In genomic region chr20:25220021-25220730, GRCh38 we compare ENCODE assay signal across 12 cellular contexts. TPM values are rescaled to one million over a fixed set of nuclear protein-coding genes. Genes with fewer than 3 reads are reported as not detected.
DNase-seq lines count a peak whose midpoint lies in the region; ATAC-seq, FAIRE-seq and TF ChIP-seq lines count a peak whose summit lies in the region.
"Had no signal": no experiment of that assay in that cellular context is flagged by ENCODE, and none has a peak within 500 bp of the region (broad histone marks: within the 10 kb centered on the region; RNA-seq: fewer than 3 reads in every experiment).

No MANE protein-coding gene starts in this region.

- H3K56ac ChIP-seq in IMR-90 (ENCODE audit: extremely low read depth, insufficient read depth, low read length) (no peak overlapping the region), mesendoderm (ENCODE audit: low read length) (no peak overlapping the region)

- H2BK15ac ChIP-seq in IMR-90 (ENCODE audit: low read depth, low read length) (no peak overlapping the region), mesendoderm (replicated peaks; ENCODE audit: low read depth) (no peak overlapping the region)

- H3K79me1 ChIP-seq in IMR-90 (ENCODE audit: low read depth in 1 of 2, low read length in 2 of 2) (peaks cover 0 to 9% of the 10 kb centered on the region in 2 experiments; a peak in 2 of 4 replicates), mesendoderm (ENCODE audit: low read length) (no peaks in the 10 kb centered on the region)

- no peak for FAIRE-seq in K562 (lab: Jason Lieb, UNC)
- FAIRE-seq: GM19239 had no signal

- H3K18ac ChIP-seq in IMR-90 (ENCODE audit: low read depth, low read length) = no peak overlapping the region
- no peak overlapping the region for H3K18ac ChIP-seq in mesendoderm (ENCODE audit: low read length)

- H3K27ac ChIP-seq in IMR-90 (ENCODE audit: insufficient read depth, low read length) (no peak overlapping the region), K562 (ENCODE audit: extremely low read depth, low read depth, low read length) (no peak overlapping the region), prostate gland (peak overlapping the region; percentile 61 to 68), mesendoderm (ENCODE audit: low read depth, low read length) (no peak overlapping the region)

- POLR2A ChIA-PET in IMR-90 (lab: Charles Lee; ENCODE audit: unreplicated experiment) (no interaction called here), K562 (lab: Yijun Ruan, JAX) (interaction anchor here (0.6 kb wide), 1 partner anchor 26 kb away, joined by 4 read pairs; no protein-coding TSS in a partner anchor)

- peak; percentile 17 for DNase-seq in NK-92 treated with Interleukin-12 subunit alpha and Interleukin-12 subunit beta, amount 100 ng/mL, for 24 hours (lab: John Stamatoyannopoulos, UW)
- DNase-seq in NK-92 (lab: John Stamatoyannopoulos, UW; ENCODE audit: unreplicated experiment) = no peak
- DNase-seq in IMR-90 = no peak
- DNase-seq in K562 (ENCODE audit: extremely low read depth in 1 of 4, low spot score in 3 of 4) = peak in 2 of 4 experiments; percentile 15 to 25
- no peak for DNase-seq in prostate gland (ENCODE audit: low spot score)
- no peak for DNase-seq in natural killer cell treated with Interleukin-12 subunit alpha and Interleukin-12 subunit beta and Interleukin-15 and Interleukin-18, amount 100 ng/mL, for 72 hours (ENCODE audit: low spot score)
- DNase-seq in mesendoderm = no peak
- no peak for DNase-seq in C1 segment of cervical spinal cord (lab: John Stamatoyannopoulos, UW)

- TF ChIP-seq CTCF in IMR-90 (conservative IDR thresholded peaks at IDR 0.05; ENCODE audit: low read depth, low read length) (peak; percentile 12; the same call in 1 of the 2 replicates), K562 (IDR thresholded peaks at IDR 0.05 in 2 of 3, conservative IDR thresholded peaks at IDR 0.05 in 1 of 3; ENCODE audit: insufficient read depth in 2 of 3, low read depth in 1 of 3, low read length in 3 of 3) (peak; percentile 22 to 30 (median 23); a peak in 3 of 6 replicates), prostate gland (IDR thresholded peaks at IDR 0.05) (no peak)

- TF ChIP-seq POLR2A in IMR-90 (IDR thresholded peaks at IDR 0.05; ENCODE audit: low read depth, low read length) (no peak), K562 (conservative IDR thresholded peaks at IDR 0.05) (no peak), prostate gland (IDR thresholded peaks at IDR 0.05) (no peak)

- H3K9me3 ChIP-seq in IMR-90 (ENCODE audit: control insufficient read depth, insufficient read depth, low read length) = no peaks in the 10 kb centered on the region
- H3K9me3 ChIP-seq in K562 (replicated peaks; ENCODE audit: control insufficient read depth, insufficient read depth, low read depth, low read length) = no peaks in the 10 kb centered on the region
- no peaks in the 10 kb centered on the region for H3K9me3 ChIP-seq in prostate gland

- H3K4me1 Mint-ChIP-seq in natural killer cell treated with Interleukin-12 subunit alpha and Interleukin-12 subunit beta and Interleukin-15 and Interleukin-18, amount 100 ng/mL, for 72 hours (ENCODE audit: low read depth in 2 of 2) = no peaks in the 10 kb centered on the region
- H3K4me1 Mint-ChIP-seq: activated naive CD4-positive, alpha-beta T cell treated with anti-CD3 and anti-CD28 coated beads, Interleukin-2, amount 50 U/mL, for 24 hours had no signal

- peaks cover 21% of the 10 kb centered on the region for H3K36me3 ChIP-seq in IMR-90 (ENCODE audit: control insufficient read depth, insufficient read depth, low read length)
- peaks cover 7% of the 10 kb centered on the region; the same call in 2 of the 3 replicates for H3K36me3 ChIP-seq in K562 (ENCODE audit: control insufficient read depth, insufficient read depth, low read length)
- H3K36me3 ChIP-seq in prostate gland = peaks cover 4 to 6% of the 10 kb centered on the region in 2 donors
- H3K36me3 ChIP-seq in mesendoderm (ENCODE audit: control insufficient read depth, insufficient read depth, low read length) = no peaks in the 10 kb centered on the region

- WGBS in IMR-90 (ENCODE audit: extremely low coverage in 2 of 2, insufficient read length in 1 of 2), 2 experiments = 60% methylated on average over 1 of the region's 16 CpGs; no CpG with 5 or more reads in 1 of the 2 experiments
- WGBS in K562 (ENCODE audit: insufficient coverage, low coverage, missing lambda C conversion rate) = 82% methylated on average over 10 of the region's 16 CpGs
- 71% methylated on average over 10 of the region's 16 CpGs for WGBS in prostate gland
- WGBS in mesendoderm (ENCODE audit: extremely low coverage, insufficient coverage, low lambda C conversion rate) = no CpG with 5 or more reads among the region's 16 CpGs

- TF ChIP-seq EP300 in K562 (IDR thresholded peaks at IDR 0.05; ENCODE audit: low read length) = no peak

- no peak overlapping the region for H3K27ac Mint-ChIP-seq in natural killer cell treated with Interleukin-12 subunit alpha and Interleukin-12 subunit beta and Interleukin-15 and Interleukin-18, amount 100 ng/mL, for 72 hours
- H3K27ac Mint-ChIP-seq: activated naive CD4-positive, alpha-beta T cell treated with anti-CD3 and anti-CD28 coated beads, Interleukin-2, amount 50 U/mL, for 24 hours; CD4-positive, CD25-positive, alpha-beta regulatory T cell; naive thymus-derived CD4-positive, alpha-beta T cell had no signal

- H3K14ac ChIP-seq in IMR-90 (replicated peaks; ENCODE audit: low read depth, low read length) = no peak overlapping the region

- no peaks in the 10 kb centered on the region for H3K36me3 Mint-ChIP-seq in natural killer cell treated with Interleukin-12 subunit alpha and Interleukin-12 subunit beta and Interleukin-15 and Interleukin-18, amount 100 ng/mL, for 72 hours

- in situ Hi-C loops in IMR-90 (cut with MboI; ENCODE audit: low sequenced_read_pairs) (no loop called here), K562 (cut with MboI) (no loop called here)

- H2AFZ ChIP-seq in IMR-90 (replicated peaks; ENCODE audit: low read length, poor library complexity) = no peak overlapping the region
- no peak overlapping the region for H2AFZ ChIP-seq in K562 (ENCODE audit: low read depth, low read length)

- no peak overlapping the region for H3K4ac ChIP-seq in IMR-90 (ENCODE audit: low read depth, low read length)
- no peak overlapping the region for H3K4ac ChIP-seq in mesendoderm (ENCODE audit: low read depth, low read length)

- H2AK9ac ChIP-seq in IMR-90 (replicated peaks; ENCODE audit: low read depth, low read length, poor library complexity) = no peak overlapping the region

- no peak overlapping the region for H4K5ac ChIP-seq in IMR-90 (ENCODE audit: low read depth, low read length)
- no peak overlapping the region for H4K5ac ChIP-seq in mesendoderm (ENCODE audit: low read length)

- H3K4me3 ChIP-seq in IMR-90 (ENCODE audit: insufficient read depth, low read depth, low read length) (no peak overlapping the region), K562 (no peak overlapping the region), prostate gland (no peak overlapping the region), mesendoderm (ENCODE audit: low read length) (no peak overlapping the region)

- H3K9me3 Mint-ChIP-seq in natural killer cell treated with Interleukin-12 subunit alpha and Interleukin-12 subunit beta and Interleukin-15 and Interleukin-18, amount 100 ng/mL, for 72 hours = no peaks in the 10 kb centered on the region
- H3K9me3 Mint-ChIP-seq: activated naive CD4-positive, alpha-beta T cell treated with anti-CD3 and anti-CD28 coated beads, Interleukin-2, amount 50 U/mL, for 24 hours; CD4-positive, CD25-positive, alpha-beta regulatory T cell; naive thymus-derived CD4-positive, alpha-beta T cell had no signal

- no peaks in the 10 kb centered on the region for H3K27me3 Mint-ChIP-seq in natural killer cell treated with Interleukin-12 subunit alpha and Interleukin-12 subunit beta and Interleukin-15 and Interleukin-18, amount 100 ng/mL, for 72 hours
- H3K27me3 Mint-ChIP-seq: activated naive CD4-positive, alpha-beta T cell treated with anti-CD3 and anti-CD28 coated beads, Interleukin-2, amount 50 U/mL, for 24 hours; CD4-positive, CD25-positive, alpha-beta regulatory T cell; naive thymus-derived CD4-positive, alpha-beta T cell had no signal

- H3K79me2 ChIP-seq in K562 (ENCODE audit: control insufficient read depth, insufficient read depth, low read length) = no peaks in the 10 kb centered on the region
- H3K79me2 ChIP-seq in mesendoderm (ENCODE audit: control insufficient read depth, insufficient read depth, low read length) = no peaks in the 10 kb centered on the region

- ATAC-seq in IMR-90 (ENCODE audit: low read depth) (no peak), K562 (0 out of 3 replicates have a peak, but pooled peaks have one; percentile 18)
- ATAC-seq in natural killer cell treated with Interleukin-12 subunit alpha and Interleukin-12 subunit beta and Interleukin-15 and Interleukin-18, amount 100 ng/mL, for 72 hours = no peak
- ATAC-seq: naive thymus-derived CD4-positive, alpha-beta T cell had no signal

- no peak overlapping the region for H4K91ac ChIP-seq in IMR-90 (ENCODE audit: insufficient read depth, low read depth, low read length)

- H2BK120ac ChIP-seq in IMR-90 (ENCODE audit: low read depth, low read length) (no peak overlapping the region), mesendoderm (ENCODE audit: low read depth, low read length) (no peak overlapping the region)

- H3K27me3 ChIP-seq in IMR-90 (ENCODE audit: control insufficient read depth, insufficient read depth, low read length) = no peaks in the 10 kb centered on the region
- no peaks in the 10 kb centered on the region for H3K27me3 ChIP-seq in K562 (ENCODE audit: control insufficient read depth in 2 of 2, insufficient read depth in 2 of 2, low read length in 2 of 2)
- H3K27me3 ChIP-seq in prostate gland (replicated peaks; ENCODE audit: insufficient read depth) = no peaks in the 10 kb centered on the region
- no peaks in the 10 kb centered on the region for H3K27me3 ChIP-seq in mesendoderm (ENCODE audit: insufficient read depth, low read length, poor library complexity)

- no peak overlapping the region for H3K4me2 ChIP-seq in IMR-90 (ENCODE audit: low read depth, low read length)
- H3K4me2 ChIP-seq in K562 (ENCODE audit: insufficient read depth, low read length) = no peak overlapping the region
- H3K4me2 ChIP-seq in mesendoderm (ENCODE audit: low read length) = no peak overlapping the region

- intact Hi-C loops in IMR-90 (cut with micrococcal nuclease) = no loop called here
- intact Hi-C loops in K562 (cut with micrococcal nuclease) = no loop called here
- intact Hi-C loops in prostate gland (cut with DNase I) = no loop called here

- H2BK20ac ChIP-seq in IMR-90 (ENCODE audit: low read depth, low read length) = no peak overlapping the region

- no peak overlapping the region for H3K4me3 Mint-ChIP-seq in natural killer cell treated with Interleukin-12 subunit alpha and Interleukin-12 subunit beta and Interleukin-15 and Interleukin-18, amount 100 ng/mL, for 72 hours
- H3K4me3 Mint-ChIP-seq: activated naive CD4-positive, alpha-beta T cell treated with anti-CD3 and anti-CD28 coated beads, Interleukin-2, amount 50 U/mL, for 24 hours; CD4-positive, CD25-positive, alpha-beta regulatory T cell; naive thymus-derived CD4-positive, alpha-beta T cell had no signal

- no peak overlapping the region for H2AK5ac ChIP-seq in IMR-90 (ENCODE audit: low read depth, low read length)
- no peak overlapping the region for H2AK5ac ChIP-seq in mesendoderm (ENCODE audit: low read length)

- dilution Hi-C loops in IMR-90 (cut with HindIII; ENCODE audit: low sequenced_read_pairs, unreplicated experiment) = no loop called here

- H3K9ac ChIP-seq in IMR-90 (ENCODE audit: low read depth, low read length) (no peak overlapping the region), K562 (ENCODE audit: insufficient read depth in 1 of 2, low read depth in 2 of 2, low read length in 2 of 2) (0 out of 4 replicates have a peak overlapping the region, but pooled peaks of 1 of the 2 experiments have one; percentile 35), mesendoderm (ENCODE audit: low read length) (no peak overlapping the region)

- H3K9me1 ChIP-seq in IMR-90 (ENCODE audit: insufficient read depth, low read length) (peaks cover 10% of the 10 kb centered on the region), K562 (ENCODE audit: control insufficient read depth, insufficient read depth, low read length) (no peaks in the 10 kb centered on the region)

- TF ChIP-seq RAD21 in IMR-90 (IDR thresholded peaks at IDR 0.05; ENCODE audit: low read length) (no peak), K562 (CRISPR knock-in tag; conservative IDR thresholded peaks at IDR 0.05 in 1 of 2, IDR thresholded peaks at IDR 0.05 in 1 of 2) (no peak)

- no TSS peak for BruUV-seq in IMR-90 (replicated peaks; lab: Mats Ljungman, UMichigan)
- BruUV-seq in K562 (replicated peaks; lab: Mats Ljungman, UMichigan) = no TSS peak

- H3K23ac ChIP-seq in IMR-90 (ENCODE audit: low read depth, low read length) (no peak overlapping the region), mesendoderm (ENCODE audit: low read length) (no peak overlapping the region)

- H3K4me1 ChIP-seq in IMR-90 (ENCODE audit: control insufficient read depth, insufficient read depth, low read length) (peaks cover 8% of the 10 kb centered on the region), K562 (replicated peaks in 1 of 2; ENCODE audit: control insufficient read depth in 2 of 2, insufficient read depth in 2 of 2, low read length in 2 of 2) (peaks cover 21 to 38% of the 10 kb centered on the region in 2 experiments), prostate gland (replicated peaks) (peaks cover 16% of the 10 kb centered on the region), mesendoderm (ENCODE audit: control insufficient read depth, low read depth, low read length) (peaks cover 4% of the 10 kb centered on the region)

- no peak overlapping the region for H4K8ac ChIP-seq in IMR-90 (ENCODE audit: low read depth in 2 of 2, low read length in 2 of 2)
- no peak overlapping the region for H4K8ac ChIP-seq in mesendoderm (ENCODE audit: low read depth, low read length)

- CTCF ChIA-PET in IMR-90 (lab: Yijun Ruan, JAX) (interaction anchor here (0.6 to 1.6 kb wide), 3 partner anchors 9 to 173 kb away, joined by 3 to 4 read pairs (median 4); no protein-coding TSS in a partner anchor), K562 (lab: Yijun Ruan, JAX; ENCODE audit: low intra/inter-chr PET ratio) (no interaction called here)

- no peak overlapping the region for H2BK5ac ChIP-seq in IMR-90 (ENCODE audit: low read depth, low read length, poor library complexity, severe bottlenecking)
- H2BK5ac ChIP-seq in mesendoderm (ENCODE audit: low read length) = no peak overlapping the region

- H4K20me1 ChIP-seq in IMR-90 (ENCODE audit: insufficient read depth, low read length) = no peaks in the 10 kb centered on the region
- H4K20me1 ChIP-seq in K562 (replicated peaks; ENCODE audit: control insufficient read depth, insufficient read depth, low read length) = no peaks in the 10 kb centered on the region

RNA-seq across cellular contexts. Expression of gene ENTPD6, which starts 24.7 kb away (rescaled TPM):
- total RNA-seq in IMR-90 (2012; rRNA removed) = 53.6 and 61.1 TPM in 2 replicates
- polyA plus RNA-seq in IMR-90 (2012; rRNA removed) = 98.4 and 98.6 TPM in 2 replicates
- polyA plus RNA-seq in IMR-90 (2012; cell fraction: cytosol; rRNA removed) = 79.7 and 106 TPM in 2 replicates
- polyA plus RNA-seq in IMR-90 (2012; cell fraction: nucleus; rRNA removed; ENCODE audit: low replicate concordance) = 204 and 302 TPM in 2 replicates
- total RNA-seq in K562 (2011; cell fraction: chromatin; rRNA removed; ENCODE audit: low replicate concordance) = 56.6 and 135 TPM in 2 replicates
- total RNA-seq in K562 (2011; cell fraction: nucleolus; rRNA removed) = 102 and 113 TPM in 2 replicates
- 81.2 and 97.1 TPM in 2 replicates for total RNA-seq in K562 (2011; cell fraction: nucleoplasm; rRNA removed)
- total RNA-seq in K562 (2014; rRNA removed) = 26.6 and 32.9 TPM in 2 replicates
- 12.7 and 13.8 TPM in 2 replicates for total RNA-seq in K562 (2014; rRNA removed; fragmentation: Illumina TruSeq; extraction: Trizol)
- 20.8 and 22.4 TPM in 2 replicates for total RNA-seq in K562 (2015; rRNA removed; fragmentation: Illumina TruSeq; extraction: Trizol)
- 33.0 and 35.9 TPM in 2 replicates for total RNA-seq in K562 (2021)
- polyA plus RNA-seq in K562 (2011; rRNA removed) = 34.2 and 43.3 TPM in 2 replicates
- 45.3 and 53.6 TPM in 2 replicates for polyA plus RNA-seq in K562 (2011; cell fraction: cytosol; rRNA removed)
- 192 and 227 TPM in 2 replicates for polyA plus RNA-seq in K562 (2011; cell fraction: nucleus; rRNA removed)
- 30.6 and 41.1 TPM in 2 replicates for polyA plus RNA-seq in K562 (2012)
- 22.1 and 29.6 TPM in 2 replicates for polyA plus RNA-seq in K562 (2014; fragmentation: Illumina TruSeq; extraction: Trizol)
- 1 to 10 TPM in 1 of 2 experiments, under 1 TPM in 1; 0.82 to 1.5 TPM for polyA plus RNA-seq in K562 (2014; fragmentation: Nextera tagmentation; extraction: Ambion mirVana)
- polyA plus RNA-seq in K562 (2014; rRNA removed) = 36.8 and 39.9 TPM in 2 replicates
- polyA minus RNA-seq in K562 (2011; rRNA and poly(A)+ RNA removed) = 20.7 and 22.9 TPM in 2 replicates
- polyA minus RNA-seq in K562 (2011; cell fraction: cytosol; rRNA and poly(A)+ RNA removed) = 15.2 and 17.5 TPM in 2 replicates
- 27.6 and 47.0 TPM in 2 replicates for polyA minus RNA-seq in K562 (2011; cell fraction: nucleus; rRNA and poly(A)+ RNA removed)
- 100 to 1,000 TPM; 105 to 194 TPM for total RNA-seq in prostate gland
- total RNA-seq in natural killer cell treated with Interleukin-12 subunit alpha and Interleukin-12 subunit beta and Interleukin-15 and Interleukin-18, amount 100 ng/mL, for 72 hours = 10 to 100 TPM; 24.9 to 58.7 TPM
- polyA plus RNA-seq in mesendoderm (2013, experiment 1 of 2) = 25.3 TPM
- polyA plus RNA-seq in mesendoderm (2013, experiment 2 of 2) = 26.1 TPM

RNA-seq across cellular contexts. Expression of gene PYGB, which starts 27.7 kb away (rescaled TPM):
- total RNA-seq in IMR-90 (2012; rRNA removed) = 72.4 and 81.4 TPM in 2 replicates
- polyA plus RNA-seq in IMR-90 (2012; rRNA removed) = 83.1 TPM in 2 replicates
- 62.2 and 67.4 TPM in 2 replicates for polyA plus RNA-seq in IMR-90 (2012; cell fraction: cytosol; rRNA removed)
- 106 and 206 TPM in 2 replicates for polyA plus RNA-seq in IMR-90 (2012; cell fraction: nucleus; rRNA removed; ENCODE audit: low replicate concordance)
- 15.0 and 42.9 TPM in 2 replicates for total RNA-seq in K562 (2011; cell fraction: chromatin; rRNA removed; ENCODE audit: low replicate concordance)
- 22.9 and 27.7 TPM in 2 replicates for total RNA-seq in K562 (2011; cell fraction: nucleolus; rRNA removed)
- total RNA-seq in K562 (2011; cell fraction: nucleoplasm; rRNA removed) = 11.8 and 15.2 TPM in 2 replicates
- 12.4 and 13.0 TPM in 2 replicates for total RNA-seq in K562 (2014; rRNA removed)
- total RNA-seq in K562 (2014; rRNA removed; fragmentation: Illumina TruSeq; extraction: Trizol) = 4.1 and 4.7 TPM in 2 replicates
- 9.8 and 10.8 TPM in 2 replicates for total RNA-seq in K562 (2015; rRNA removed; fragmentation: Illumina TruSeq; extraction: Trizol)
- 16.1 and 18.0 TPM in 2 replicates for total RNA-seq in K562 (2021)
- polyA plus RNA-seq in K562 (2011; rRNA removed) = 7.3 and 8.2 TPM in 2 replicates
- 8.5 and 12.3 TPM in 2 replicates for polyA plus RNA-seq in K562 (2011; cell fraction: cytosol; rRNA removed)
- polyA plus RNA-seq in K562 (2011; cell fraction: nucleus; rRNA removed) = 42.5 and 55.1 TPM in 2 replicates
- 12.7 and 36.7 TPM in 2 replicates for polyA plus RNA-seq in K562 (2012)
- polyA plus RNA-seq in K562 (2014; fragmentation: Illumina TruSeq; extraction: Trizol) = 10.2 and 11.3 TPM in 2 replicates
- under 1 TPM; 0.34 to 0.46 TPM for polyA plus RNA-seq in K562 (2014; fragmentation: Nextera tagmentation; extraction: Ambion mirVana)
- polyA plus RNA-seq in K562 (2014; rRNA removed) = 12.3 and 16.0 TPM in 2 replicates
- polyA minus RNA-seq in K562 (2011; rRNA and poly(A)+ RNA removed) = 5.7 and 8.6 TPM in 2 replicates
- 8.7 and 9.1 TPM in 2 replicates for polyA minus RNA-seq in K562 (2011; cell fraction: cytosol; rRNA and poly(A)+ RNA removed)
- 11.4 and 14.6 TPM in 2 replicates for polyA minus RNA-seq in K562 (2011; cell fraction: nucleus; rRNA and poly(A)+ RNA removed)
- total RNA-seq in prostate gland = 100 to 1,000 TPM; 231 to 261 TPM
- 10 to 100 TPM; 35.9 to 40.4 TPM for total RNA-seq in natural killer cell treated with Interleukin-12 subunit alpha and Interleukin-12 subunit beta and Interleukin-15 and Interleukin-18, amount 100 ng/mL, for 72 hours
- 24.7 TPM for polyA plus RNA-seq in mesendoderm (2013, experiment 1 of 2)
- 24.4 TPM for polyA plus RNA-seq in mesendoderm (2013, experiment 2 of 2)

Comparison
In these comparisons a context has a peak if more than half of its experiments do, and no peak if none do; other contexts are left out.
1. H3K27ac ChIP-seq: peak in prostate gland (2 of 2); none in IMR-90 (single experiment), K562 (single experiment) and mesendoderm (single experiment).
2. CTCF ChIP-seq: peak in IMR-90 (single experiment) and K562 (3 of 3); none in prostate gland (0 of 4).